ENCODE assay signal across 11 cellular contexts in genomic region chr17:27338536-27338985, GRCh38. TPM values are rescaled to one million over a fixed set of nuclear protein-coding genes. Genes with fewer than 3 reads are reported as not detected.
DNase-seq lines count a peak whose midpoint lies in the region; ATAC-seq and TF ChIP-seq lines count a peak whose summit lies in the region.
"Had no signal": no experiment of that assay in that cellular context is flagged by ENCODE, and none has a peak within 500 bp of the region (broad histone marks: within the 10 kb centered on the region; RNA-seq: fewer than 3 reads in every experiment).

No MANE protein-coding gene starts in this region.

- no peak overlapping the region for H3K27ac ChIP-seq in mesendoderm (ENCODE audit: low read depth, low read length)
- H3K27ac ChIP-seq in CD4-positive, alpha-beta T cell (ENCODE audit: low read depth, low read length) = no peak overlapping the region

- H3K56ac ChIP-seq in mesendoderm (ENCODE audit: low read length) = peak overlapping the region; percentile 27

- H3K4ac ChIP-seq in mesendoderm (ENCODE audit: low read depth, low read length) = no peak overlapping the region

- H3K4me3 Mint-ChIP-seq in CD4-positive, alpha-beta T cell = no peak overlapping the region
- H3K4me3 Mint-ChIP-seq: central memory CD8-positive, alpha-beta T cell; naive thymus-derived CD4-positive, alpha-beta T cell had no signal

- peak overlapping the region; percentile 76 for H2BK120ac ChIP-seq in mesendoderm (ENCODE audit: low read depth, low read length)

- CTCF ChIA-PET in CD4-positive, alpha-beta T cell (lab: Charles Lee) = no interaction called here

- no peaks in the 10 kb centered on the region for H3K36me3 ChIP-seq in mesendoderm (ENCODE audit: control insufficient read depth, insufficient read depth, low read length)

- H2AK5ac ChIP-seq in mesendoderm (ENCODE audit: low read length) = no peak overlapping the region

- DNase-seq in mesendoderm (no peak), left ventricle myocardium superior (no peak), NCI-H2029 treated with DMSO at 0.1 percent for 48 hours (lab: John Stamatoyannopoulos, UW) (no peak), NCI-H2227 (lab: John Stamatoyannopoulos, UW; ENCODE audit: unreplicated experiment) (no peak)
- no peak for DNase-seq in CD4-positive, alpha-beta T cell
- DNase-seq: naive thymus-derived CD4-positive, alpha-beta T cell; NCI-H2107 had no signal

- no peak overlapping the region for H2BK15ac ChIP-seq in mesendoderm (replicated peaks; ENCODE audit: low read depth)

- no peaks in the 10 kb centered on the region for H3K27me3 Mint-ChIP-seq in CD4-positive, alpha-beta T cell
- H3K27me3 Mint-ChIP-seq: central memory CD8-positive, alpha-beta T cell had no signal

- ATAC-seq in GM18867 (IDR thresholded peaks at IDR 0.05; ENCODE audit: unreplicated experiment) (peak; percentile 61), GM21786 (IDR thresholded peaks at IDR 0.05; ENCODE audit: unreplicated experiment) (peak; percentile 62), HG03378 (IDR thresholded peaks at IDR 0.05; ENCODE audit: unreplicated experiment) (peak; percentile 62), left ventricle myocardium superior (no peak)
- no peak for ATAC-seq in CD4-positive, alpha-beta T cell (ENCODE audit: poor library complexity)
- ATAC-seq: naive thymus-derived CD4-positive, alpha-beta T cell had no signal

- H3K23ac ChIP-seq in mesendoderm (ENCODE audit: low read length) = no peak overlapping the region

- TF ChIP-seq CTCF in CD4-positive, alpha-beta T cell (IDR thresholded peaks at IDR 0.05) = no peak

- no peaks in the 10 kb centered on the region for H3K36me3 Mint-ChIP-seq in CD4-positive, alpha-beta T cell (ENCODE audit: low read depth)
- H3K36me3 Mint-ChIP-seq: naive thymus-derived CD4-positive, alpha-beta T cell had no signal

- no CpG with 5 or more reads among the region's 9 CpGs for WGBS in mesendoderm (ENCODE audit: extremely low coverage, insufficient coverage, low lambda C conversion rate)

- H3K9me3 Mint-ChIP-seq in CD4-positive, alpha-beta T cell = no peaks in the 10 kb centered on the region
- H3K9me3 Mint-ChIP-seq: central memory CD8-positive, alpha-beta T cell; naive thymus-derived CD4-positive, alpha-beta T cell had no signal

- peaks cover 6% of the 10 kb centered on the region for H3K4me1 Mint-ChIP-seq in CD4-positive, alpha-beta T cell (ENCODE audit: low read depth)

- no peaks in the 10 kb centered on the region for H3K9me3 ChIP-seq in CD4-positive, alpha-beta T cell (ENCODE audit: control insufficient read depth, low read length)

- intact Hi-C loops in left ventricle myocardium superior (cut with micrococcal nuclease) = no loop called here
- intact Hi-C loops in CD4-positive, alpha-beta T cell (cut with DNase I, micrococcal nuclease) = no loop called here

- no peak overlapping the region for H4K5ac ChIP-seq in mesendoderm (ENCODE audit: low read length)

- no peak overlapping the region for H3K9ac ChIP-seq in mesendoderm (ENCODE audit: low read length)

- no peak overlapping the region for H4K8ac ChIP-seq in mesendoderm (ENCODE audit: low read depth, low read length)

- H3K27me3 ChIP-seq in mesendoderm (ENCODE audit: insufficient read depth, low read length, poor library complexity) = no peaks in the 10 kb centered on the region
- no peaks in the 10 kb centered on the region for H3K27me3 ChIP-seq in CD4-positive, alpha-beta T cell (ENCODE audit: control insufficient read depth, insufficient read depth, low read length)

- no peak overlapping the region for H3K4me2 ChIP-seq in mesendoderm (ENCODE audit: low read length)

- H3K18ac ChIP-seq in mesendoderm (ENCODE audit: low read length) = peak overlapping the region; percentile 71

- H3K79me1 ChIP-seq in mesendoderm (ENCODE audit: low read length) = no peaks in the 10 kb centered on the region

- H3K27ac Mint-ChIP-seq in CD4-positive, alpha-beta T cell = no peak overlapping the region

- POLR2A ChIA-PET in CD4-positive, alpha-beta T cell (lab: Charles Lee) = no interaction called here

- peaks cover 17% of the 10 kb centered on the region for H3K4me1 ChIP-seq in mesendoderm (ENCODE audit: control insufficient read depth, low read depth, low read length)

- H3K4me3 ChIP-seq in mesendoderm (ENCODE audit: low read length) = no peak overlapping the region

- H3K79me2 ChIP-seq in mesendoderm (ENCODE audit: control insufficient read depth, insufficient read depth, low read length) = no peaks in the 10 kb centered on the region

- no peak overlapping the region for H2BK5ac ChIP-seq in mesendoderm (ENCODE audit: low read length)

RNA-seq across cellular contexts. Expression of gene WSB1, which starts 44.6 kb away (rescaled TPM):
- 54.3 TPM for polyA plus RNA-seq in mesendoderm (2013, experiment 1 of 2)
- polyA plus RNA-seq in mesendoderm (2013, experiment 2 of 2) = 53.7 TPM
- 47.9 TPM for total RNA-seq in left ventricle myocardium superior
- total RNA-seq in CD4-positive, alpha-beta T cell = 100 to 1,000 TPM in 1 of 2 experiments, 10 to 100 TPM in 1; 99.4 to 104 TPM

Comparison
In these comparisons a context has a peak if more than half of its experiments do, and no peak if none do; other contexts are left out.
1. ATAC-seq: peak in GM18867 (single experiment), GM21786 (single experiment) and HG03378 (single experiment); none in left ventricle myocardium superior (single experiment) and CD4-positive, alpha-beta T cell (single experiment).